In genomic region chr1:181674617-181675016, GRCh38 we compare ENCODE assay signal across 19 cellular contexts.
A peak's percentile ranks its signal among the peaks of the same experiment; 100 is the strongest.
DNase-seq lines count a peak whose midpoint lies in the region; ATAC-seq and TF ChIP-seq lines count a peak whose summit lies in the region.
"Had no signal": no experiment of that assay in that cellular context is flagged by ENCODE, and none has a peak within 500 bp of the region (broad histone marks: within the 10 kb centered on the region; RNA-seq: fewer than 3 reads in every experiment).

No MANE protein-coding gene starts in this region.

- no peaks in the 10 kb centered on the region for H3K4me1 ChIP-seq in DND-41 (ENCODE audit: insufficient read depth, low read length)
- H3K4me1 ChIP-seq in hepatocyte (ENCODE audit: insufficient read depth) = no peaks in the 10 kb centered on the region
- H3K4me1 ChIP-seq: breast epithelium, lower lobe of right lung, right lobe of liver had no signal

- ATAC-seq in DND-41 (ENCODE audit: insufficient read depth, low read depth) (no peak), esophagus mucosa (peak; percentile 41), GM19452 (IDR thresholded peaks at IDR 0.05; ENCODE audit: unreplicated experiment) (no peak)
- ATAC-seq: activated naive CD8-positive, alpha-beta T cell treated with anti-CD3 and anti-CD28 coated beads, Interleukin-2, amount 50 U/mL, for 24 hours; lower lobe of right lung had no signal

- H3K27ac ChIP-seq in DND-41 (ENCODE audit: low read length) = no peak overlapping the region
- H3K27ac ChIP-seq in hepatocyte = no peak overlapping the region
- H3K27ac ChIP-seq: breast epithelium, lower lobe of right lung, PC-9, right lobe of liver had no signal

- H3K9me2 ChIP-seq in hepatocyte (replicated peaks; ENCODE audit: insufficient read depth) = no peaks in the 10 kb centered on the region

- 82% methylated on average over 3 of the region's 3 CpGs for WGBS in hepatocyte (ENCODE audit: low lambda C conversion rate, missing lambda C conversion rate)

- peaks cover 17% of the 10 kb centered on the region for H3K27me3 ChIP-seq in DND-41 (ENCODE audit: insufficient read depth, low read length, poor library complexity)
- H3K27me3 ChIP-seq in hepatocyte = peaks cover 11% of the 10 kb centered on the region
- H3K27me3 ChIP-seq: breast epithelium, right lobe of liver had no signal

- H3K79me2 ChIP-seq in DND-41 (ENCODE audit: insufficient read depth, low read length) (no peaks in the 10 kb centered on the region), hepatocyte (no peaks in the 10 kb centered on the region)

- TF ChIP-seq CTCF in DND-41 (IDR thresholded peaks at IDR 0.05; ENCODE audit: borderline replicate concordance, extremely low read depth, low read length, poor library complexity, severe bottlenecking) (peak; percentile 14), hepatocyte (IDR thresholded peaks at IDR 0.05; ENCODE audit: poor library complexity) (no peak)

- H3K9me3 ChIP-seq in DND-41 (ENCODE audit: insufficient read depth, low read length, severe bottlenecking) = no peaks in the 10 kb centered on the region
- no peaks in the 10 kb centered on the region for H3K9me3 ChIP-seq in hepatocyte (ENCODE audit: low read depth)
- H3K9me3 ChIP-seq: lower lobe of right lung, right lobe of liver had no signal

- H2AFZ ChIP-seq in DND-41 (ENCODE audit: low read depth, low read length) = no peak overlapping the region
- no peak overlapping the region for H2AFZ ChIP-seq in hepatocyte
- H2AFZ ChIP-seq: PC-9 had no signal

- no peak overlapping the region for H3K9ac ChIP-seq in DND-41 (ENCODE audit: low read depth, low read length)

- no peaks in the 10 kb centered on the region for H4K20me1 ChIP-seq in DND-41 (ENCODE audit: insufficient read depth, low read length)
- H4K20me1 ChIP-seq in hepatocyte (ENCODE audit: insufficient read depth, poor library complexity, severe bottlenecking) = no peaks in the 10 kb centered on the region

- peak; percentile 35 for DNase-seq in COLO668 (lab: John Stamatoyannopoulos, UW; ENCODE audit: unreplicated experiment)
- no peak for DNase-seq in DND-41
- DNase-seq in NCI-H345 (lab: John Stamatoyannopoulos, UW) = peak; percentile 29
- DNase-seq in hepatocyte (ENCODE audit: low spot score) = no peak
- no peak for DNase-seq in SKM-1 (lab: John Stamatoyannopoulos, UW; ENCODE audit: unreplicated experiment)
- DNase-seq: activated CD4-positive, alpha-beta T cell treated with anti-CD3 and anti-CD28 coated beads for 48 hours; activated naive CD8-positive, alpha-beta T cell treated with anti-CD3 and anti-CD28 coated beads, Interleukin-2, amount 50 U/mL, for 24 hours; CD8-positive, alpha-beta memory T cell; glutamatergic neuron; immature natural killer cell; lower lobe of right lung; NCI-H187 treated with DMSO at 0.1 percent for 48 hours; NCI-H774; PC-9; right lobe of liver; T-helper 9 cell had no signal

- H3K4me3 ChIP-seq in DND-41 (ENCODE audit: low read depth in 1 of 2, low read length in 2 of 2) (no peak overlapping the region), hepatocyte (no peak overlapping the region)
- H3K4me3 ChIP-seq: breast epithelium, lower lobe of right lung, PC-9, right lobe of liver had no signal

- H3K4me2 ChIP-seq in DND-41 (ENCODE audit: insufficient read depth, low read length) (no peak overlapping the region), hepatocyte (no peak overlapping the region)
- H3K4me2 ChIP-seq: PC-9 had no signal

- H3K36me3 ChIP-seq in DND-41 (ENCODE audit: insufficient read depth, low read length) (no peaks in the 10 kb centered on the region), hepatocyte (replicated peaks; ENCODE audit: insufficient read depth, low read depth) (no peaks in the 10 kb centered on the region)
- H3K36me3 ChIP-seq: breast epithelium, lower lobe of right lung, right lobe of liver had no signal

Comparison
In these comparisons a context has a peak if more than half of its experiments do, and no peak if none do; other contexts are left out.
1. DNase-seq: peak in COLO668 (single experiment) and NCI-H345 (single experiment); none in DND-41 (single experiment), hepatocyte (single experiment) and SKM-1 (single experiment).